18 cellular contexts compared by ENCODE assay signal in the genomic region with DNA sequence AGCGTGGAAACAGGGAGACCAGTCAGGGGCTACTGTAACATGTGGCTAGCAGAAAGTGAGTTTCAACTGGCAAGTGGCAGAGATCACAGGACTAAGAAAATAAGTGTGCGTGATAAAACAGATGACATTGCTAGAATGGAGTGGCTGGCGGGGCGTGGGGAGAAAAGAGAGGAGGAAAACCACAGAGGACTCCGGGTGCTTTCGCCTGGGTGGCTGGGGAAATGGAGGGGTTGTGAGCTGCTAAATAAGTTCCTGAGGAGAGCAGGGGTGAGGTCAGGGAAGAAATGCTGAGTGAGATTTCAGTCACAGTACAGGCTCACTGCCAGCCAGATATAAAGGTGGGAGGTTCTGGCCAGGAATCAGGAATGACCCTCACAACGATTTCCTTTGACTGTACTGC.
A peak's percentile ranks its signal among the peaks of the same experiment; 100 is the strongest.
DNase-seq lines count a peak whose midpoint lies in the region; ATAC-seq and TF ChIP-seq lines count a peak whose summit lies in the region.
"Had no signal": no experiment of that assay in that cellular context is flagged by ENCODE, and none has a peak within 500 bp of the region (broad histone marks: within the 10 kb centered on the region; RNA-seq: fewer than 3 reads in every experiment).

No MANE protein-coding gene starts in this region.

- H3K4me3 ChIP-seq in BLaER1 treated with 17β-estradiol and CSF1 and Interleukin-3, amounts not matched to agents 10 nM and 100 nM: no peak overlapping the region
- no peak overlapping the region for H3K4me3 ChIP-seq in brain microvascular endothelial cell (ENCODE audit: low read depth, low read length)
- H3K4me3 ChIP-seq: GM12878 had no signal

- no peak overlapping the region for H3K9ac ChIP-seq in BLaER1 treated with 17β-estradiol and CSF1 and Interleukin-3, amounts not matched to agents 10 nM and 100 nM

- no peaks in the 10 kb centered on the region for H3K27me3 ChIP-seq in BLaER1 treated with 17β-estradiol and CSF1 and Interleukin-3, amounts not matched to agents 10 nM and 100 nM
- no peaks in the 10 kb centered on the region for H3K27me3 ChIP-seq in brain microvascular endothelial cell (replicated peaks)

- no peaks in the 10 kb centered on the region for H3K27me3 Mint-ChIP-seq in dendritic cell treated with granulocyte-macrophage colony-stimulating factor and Interleukin-4, amounts not matched to agents 40 ng/mL and 50 ng/mL, for 4 days
- no peaks in the 10 kb centered on the region for H3K27me3 Mint-ChIP-seq in neural crest cell (ENCODE audit: low read depth)

- peaks cover 30% of the 10 kb centered on the region for H3K4me1 Mint-ChIP-seq in dendritic cell treated with granulocyte-macrophage colony-stimulating factor and Interleukin-4, amounts not matched to agents 40 ng/mL and 50 ng/mL, for 4 days (ENCODE audit: low read depth)
- no peaks in the 10 kb centered on the region for H3K4me1 Mint-ChIP-seq in neural crest cell

- in situ Hi-C loops in KBM-7 (cut with MboI; ENCODE audit: low pct_unique_long_range_greater_than_20kb, low sequenced_read_pairs): no loop called here
- in situ Hi-C loops in brain microvascular endothelial cell (cut with HindIII; ENCODE audit: low pct_ligation_motif_present, low sequenced_read_pairs): no loop called here

- no peak for ATAC-seq in GM19395 (IDR thresholded peaks at IDR 0.05; ENCODE audit: unreplicated experiment)
- ATAC-seq: GM12878 had no signal

- no peak overlapping the region for H3K4me3 Mint-ChIP-seq in dendritic cell treated with granulocyte-macrophage colony-stimulating factor and Interleukin-4, amounts not matched to agents 40 ng/mL and 50 ng/mL, for 4 days
- H3K4me3 Mint-ChIP-seq in neural crest cell: no peak overlapping the region

- peaks cover 27 to 49% (median 34%) of the 10 kb centered on the region in 10 experiments for H3K4me1 ChIP-seq in BLaER1 treated with 17β-estradiol and CSF1 and Interleukin-3, amounts not matched to agents 10 nM and 100 nM

- no peaks in the 10 kb centered on the region for H4K20me1 ChIP-seq in BLaER1 treated with 17β-estradiol and CSF1 and Interleukin-3, amounts not matched to agents 10 nM and 100 nM

- H3K36me3 ChIP-seq in BLaER1 treated with 17β-estradiol and CSF1 and Interleukin-3, amounts not matched to agents 10 nM and 100 nM: peaks cover 0 to 35% (median 0%) of the 10 kb centered on the region in 11 experiments; a peak in 3 of 22 replicates
- H3K36me3 ChIP-seq in brain microvascular endothelial cell (replicated peaks): peaks cover 98% of the 10 kb centered on the region

- TF ChIP-seq CTCF in neural crest cell (conservative IDR thresholded peaks at IDR 0.05): no peak
- TF ChIP-seq CTCF in brain microvascular endothelial cell (IDR thresholded peaks at IDR 0.05; ENCODE audit: low read depth, low read length, missing control alignments): no peak

- intact Hi-C loops in dendritic cell treated with granulocyte-macrophage colony-stimulating factor and Interleukin-4, amounts not matched to agents 40 ng/mL and 50 ng/mL, for 4 days (cut with micrococcal nuclease): no loop called here

- H3K4me2 ChIP-seq in BLaER1 treated with 17β-estradiol and CSF1 and Interleukin-3, amounts not matched to agents 10 nM and 100 nM: peak overlapping the region; percentile 14 to 60 (median 45); a peak in 19 of 22 replicates

- DNase-seq in KBM-7 (peak; percentile 53), neural crest cell (ENCODE audit: low read depth, low spot score) (no peak), retina (no peak), brain microvascular endothelial cell (no peak), NCI-H69 (lab: John Stamatoyannopoulos, UW) (no peak)
- DNase-seq: DMS 273 treated with DMSO at 0.1 percent for 48 hours, GDM1, HCEC 1CT, NCI-H1417, NCI-H187 treated with DMSO at 0.1 percent for 48 hours, NCI-H526 treated with DMSO at 0.1 percent for 48 hours, RPMI8226 had no signal

- peak overlapping the region; percentile 53 for H3K27ac Mint-ChIP-seq in dendritic cell treated with granulocyte-macrophage colony-stimulating factor and Interleukin-4, amounts not matched to agents 40 ng/mL and 50 ng/mL, for 4 days
- H3K27ac Mint-ChIP-seq in neural crest cell (ENCODE audit: unreplicated experiment): peak overlapping the region; percentile 13

- H3K36me3 Mint-ChIP-seq in dendritic cell treated with granulocyte-macrophage colony-stimulating factor and Interleukin-4, amounts not matched to agents 40 ng/mL and 50 ng/mL, for 4 days (ENCODE audit: low read depth): peaks cover 77% of the 10 kb centered on the region
- no peaks in the 10 kb centered on the region for H3K36me3 Mint-ChIP-seq in neural crest cell (ENCODE audit: low read depth)

- peak overlapping the region in 2 of 11 experiments; percentile 58 to 63; a peak in 1 of 22 replicates for H3K27ac ChIP-seq in BLaER1 treated with 17β-estradiol and CSF1 and Interleukin-3, amounts not matched to agents 10 nM and 100 nM
- H3K27ac ChIP-seq in brain microvascular endothelial cell: no peak overlapping the region
- H3K27ac ChIP-seq: C4-2B, HL-60 had no signal

- H3K9me3 Mint-ChIP-seq in dendritic cell treated with granulocyte-macrophage colony-stimulating factor and Interleukin-4, amounts not matched to agents 40 ng/mL and 50 ng/mL, for 4 days: no peaks in the 10 kb centered on the region
- peaks cover 3% of the 10 kb centered on the region for H3K9me3 Mint-ChIP-seq in neural crest cell

- no peaks in the 10 kb centered on the region for H3K9me3 ChIP-seq in BLaER1 treated with 17β-estradiol and CSF1 and Interleukin-3, amounts not matched to agents 10 nM and 100 nM (replicated peaks in 1 of 11)
